ENCODE assay signal across 35 cellular contexts in genomic region chrX:56932106-56932505, GRCh38.
"Had no signal": no experiment of that assay in that cellular context is flagged by ENCODE, and none has a peak within 500 bp of the region (broad histone marks: within the 10 kb centered on the region; RNA-seq: fewer than 3 reads in every experiment).

No MANE protein-coding gene starts in this region.

- H3K4me3 ChIP-seq: MG63 had no signal

- H3K36me3 ChIP-seq: MG63 had no signal

- H3K9me3 ChIP-seq: MG63 had no signal

- H3K27me3 ChIP-seq: MG63 had no signal

- DNase-seq: MG63, MM.1S, MV-4-11, NCI-H1048, NCI-H1092, NCI-H1092 treated with DMSO at 0.1 percent for 48 hours, NCI-H1105, NCI-H1105 treated with DMSO at 0.1 percent for 48 hours, NCI-H1417, NCI-H1417 treated with DMSO at 0.1 percent for 48 hours, NCI-H1436, NCI-H1436 treated with DMSO at 0.1 percent for 48 hours, NCI-H146, NCI-H1694, NCI-H1694 treated with DMSO at 0.1 percent for 48 hours, NCI-H187, NCI-H187 treated with DMSO at 0.1 percent for 48 hours, NCI-H1930, NCI-H2029, NCI-H2029 treated with DMSO at 0.1 percent for 48 hours, NCI-H2081, NCI-H2081 treated with DMSO at 0.1 percent for 48 hours, NCI-H2107, NCI-H2171, NCI-H2171 treated with DMSO at 0.1 percent for 48 hours, NCI-H2227 treated with DMSO at 0.1 percent for 48 hours, NCI-H226, NCI-H345, NCI-H446, NCI-H446 treated with DMSO at 0.1 percent for 48 hours, NCI-H510A, NCI-H510A treated with DMSO at 0.1 percent for 48 hours, NCI-H524, NCI-H524 treated with DMSO at 0.1 percent for 48 hours, NCI-H526 had no signal
